In the genomic region with DNA sequence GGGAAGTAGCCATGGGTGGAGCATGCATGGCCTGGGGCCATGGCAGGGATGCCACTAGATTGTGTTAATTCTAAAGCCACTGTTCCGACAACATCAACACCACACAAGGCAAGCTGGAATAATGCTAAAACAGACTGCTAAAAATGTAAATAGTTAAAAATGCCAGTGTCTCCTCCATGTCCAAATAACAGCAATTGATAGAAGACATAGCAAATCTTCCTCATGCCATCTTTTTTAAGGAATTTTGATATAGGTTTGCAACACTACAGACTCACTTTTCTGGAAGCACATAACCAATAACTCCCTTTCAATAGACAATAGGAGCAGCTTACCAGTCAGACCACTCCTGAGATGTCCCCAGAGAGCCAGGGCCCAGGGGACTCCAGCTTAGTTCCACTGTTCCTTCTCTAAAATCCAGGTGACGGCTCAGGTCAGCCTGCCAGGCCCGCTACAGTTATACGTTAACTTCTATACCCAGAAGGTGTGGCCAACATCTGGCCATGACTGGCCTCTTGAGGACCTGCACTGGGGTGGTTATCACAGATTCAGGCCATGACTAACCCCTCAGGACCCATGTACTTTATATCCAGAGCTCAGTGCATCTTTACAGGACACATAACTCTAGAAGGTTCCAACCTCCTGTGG, we compare ENCODE assay signal across 9 cellular contexts. TPM values are rescaled to one million over a fixed set of nuclear protein-coding genes. Genes with fewer than 3 reads are reported as not detected.
A peak's percentile ranks its signal among the peaks of the same experiment; 100 is the strongest.
DNase-seq lines count a peak whose midpoint lies in the region; ATAC-seq and TF ChIP-seq lines count a peak whose summit lies in the region.
"Had no signal": no experiment of that assay in that cellular context is flagged by ENCODE, and none has a peak within 500 bp of the region (broad histone marks: within the 10 kb centered on the region; RNA-seq: fewer than 3 reads in every experiment).

No MANE protein-coding gene starts in this region.

- TF ChIP-seq RAD21 in HCT116 (IDR thresholded peaks at IDR 0.05; ENCODE audit: low read depth) = no peak

- H3K36me3 ChIP-seq in Caco-2 (ENCODE audit: control insufficient read depth, insufficient read depth, low read length) (peaks cover 11% of the 10 kb centered on the region), HCT116 (ENCODE audit: control insufficient read depth in 1 of 2, insufficient read depth in 2 of 2, low read length in 2 of 2) (peaks cover 13 to 34% of the 10 kb centered on the region in 2 experiments; a peak in 2 of 4 replicates)

- H3K9me3 ChIP-seq in Caco-2 = no peaks in the 10 kb centered on the region
- no peaks in the 10 kb centered on the region for H3K9me3 ChIP-seq in HCT116 (ENCODE audit: control insufficient read depth in 1 of 2, insufficient read depth in 1 of 2, low read depth in 1 of 2, low read length in 2 of 2)
- H3K9me3 ChIP-seq: stomach had no signal

- no peaks in the 10 kb centered on the region for H3K4me1 Mint-ChIP-seq in Caco-2 (ENCODE audit: low read depth, unreplicated experiment)
- peaks cover 15% of the 10 kb centered on the region for H3K4me1 Mint-ChIP-seq in dendritic cell treated with granulocyte-macrophage colony-stimulating factor and Interleukin-4, amounts not matched to agents 40 ng/mL and 50 ng/mL, for 4 days (ENCODE audit: low read depth)

- H3K9me2 ChIP-seq in HCT116 (ENCODE audit: insufficient read depth) = no peaks in the 10 kb centered on the region

- no peak overlapping the region for H3K4me3 Mint-ChIP-seq in Caco-2 (ENCODE audit: unreplicated experiment)
- no peak overlapping the region for H3K4me3 Mint-ChIP-seq in dendritic cell treated with granulocyte-macrophage colony-stimulating factor and Interleukin-4, amounts not matched to agents 40 ng/mL and 50 ng/mL, for 4 days
- H3K4me3 Mint-ChIP-seq: nephron had no signal

- BruUV-seq in Caco-2 (replicated peaks; lab: Mats Ljungman, UMichigan) (no TSS peak), HCT116 (replicated peaks; lab: Mats Ljungman, UMichigan) (TSS peak; percentile 8)

- H3K79me2 ChIP-seq in HCT116 (ENCODE audit: insufficient read depth, low read length) = peaks cover 28% of the 10 kb centered on the region

- RAD21 ChIA-PET in HCT116 (lab: Charles Lee; ENCODE audit: low non-redundant PET in 1 of 2, low total read pairs in 2 of 2, uncharacterized antibody in 2 of 2, unreplicated experiment in 2 of 2) = interaction anchor here in 1 of 2 experiments (1.1 kb wide), 1 partner anchor 41 kb away, joined by 4 read pairs; no protein-coding TSS in a partner anchor

- H3K27ac Mint-ChIP-seq in Caco-2 (ENCODE audit: unreplicated experiment) = peak overlapping the region; percentile 22
- peak overlapping the region; percentile 58 for H3K27ac Mint-ChIP-seq in dendritic cell treated with granulocyte-macrophage colony-stimulating factor and Interleukin-4, amounts not matched to agents 40 ng/mL and 50 ng/mL, for 4 days

- no peak for ATAC-seq in HCT116
- peak; percentile 13 for ATAC-seq in omental fat pad (ENCODE audit: low FRiP score)
- no peak for ATAC-seq in GM19463 (IDR thresholded peaks at IDR 0.05; ENCODE audit: unreplicated experiment)
- ATAC-seq in HG03342 (IDR thresholded peaks at IDR 0.05; ENCODE audit: unreplicated experiment) = no peak

- no peak for DNase-seq in Caco-2
- DNase-seq in HCT116 (ENCODE audit: low read depth, low spot score) = no peak
- DNase-seq in omental fat pad (ENCODE audit: low spot score) = no peak
- DNase-seq in germinal center (ENCODE audit: low spot score) = no peak

- H3K27me3 ChIP-seq in Caco-2 (replicated peaks; ENCODE audit: control insufficient read depth, insufficient read depth, low read length) = no peaks in the 10 kb centered on the region
- H3K27me3 ChIP-seq in HCT116 (ENCODE audit: insufficient read depth, low read length) = no peaks in the 10 kb centered on the region
- H3K27me3 ChIP-seq: stomach had no signal

- TF ChIP-seq POLR2A in HCT116 (IDR thresholded peaks at IDR 0.05; ENCODE audit: borderline replicate concordance, extremely low read depth, insufficient read depth, insufficient read length) = no peak

- no peak overlapping the region for H2AFZ ChIP-seq in HCT116 (ENCODE audit: low read depth, low read length, poor library complexity, severe bottlenecking)

- H3K9me3 Mint-ChIP-seq in Caco-2 (ENCODE audit: unreplicated experiment) = no peaks in the 10 kb centered on the region
- H3K9me3 Mint-ChIP-seq in dendritic cell treated with granulocyte-macrophage colony-stimulating factor and Interleukin-4, amounts not matched to agents 40 ng/mL and 50 ng/mL, for 4 days = no peaks in the 10 kb centered on the region
- H3K9me3 Mint-ChIP-seq: nephron had no signal

- peaks cover 73% of the 10 kb centered on the region for H3K36me3 Mint-ChIP-seq in Caco-2 (ENCODE audit: insufficient read depth, unreplicated experiment)
- H3K36me3 Mint-ChIP-seq in dendritic cell treated with granulocyte-macrophage colony-stimulating factor and Interleukin-4, amounts not matched to agents 40 ng/mL and 50 ng/mL, for 4 days (ENCODE audit: low read depth) = peaks cover 91% of the 10 kb centered on the region

- TF ChIP-seq CTCF in Caco-2 (IDR thresholded peaks at IDR 0.05; ENCODE audit: insufficient read depth in 1 of 2, low read depth in 1 of 2, low read length in 1 of 2, severe bottlenecking in 1 of 2, unreplicated experiment in 1 of 2) = no peak
- TF ChIP-seq CTCF in HCT116 (IDR thresholded peaks at IDR 0.05 in 2 of 3, conservative IDR thresholded peaks at IDR 0.05 in 1 of 3; ENCODE audit: borderline replicate concordance in 1 of 3, insufficient read depth in 1 of 3, low read depth in 2 of 3, low read length in 2 of 3) = no peak
- no peak for TF ChIP-seq CTCF in omental fat pad (IDR thresholded peaks at IDR 0.05)

- no peaks in the 10 kb centered on the region for H3K27me3 Mint-ChIP-seq in Caco-2 (ENCODE audit: insufficient read depth, unreplicated experiment)
- no peaks in the 10 kb centered on the region for H3K27me3 Mint-ChIP-seq in dendritic cell treated with granulocyte-macrophage colony-stimulating factor and Interleukin-4, amounts not matched to agents 40 ng/mL and 50 ng/mL, for 4 days

- intact Hi-C loops in Caco-2 (cut with micrococcal nuclease; ENCODE audit: unreplicated experiment) (loop anchor here (1.0 to 2.0 kb wide), 2 partner anchors 48 to 57 kb away; a partner anchor contains a TSS), HCT116 (cut with micrococcal nuclease) (loop anchor here (5.0 kb wide), 1 partner anchor 334 kb away; no protein-coding TSS in a partner anchor)
- intact Hi-C loops in dendritic cell treated with granulocyte-macrophage colony-stimulating factor and Interleukin-4, amounts not matched to agents 40 ng/mL and 50 ng/mL, for 4 days (cut with micrococcal nuclease) = no loop called here

- CTCF ChIA-PET in Caco-2 (lab: Charles Lee) = interaction anchor here (0.5 to 1.6 kb wide), 16 partner anchors 8 to 72 kb away, joined by 3 to 10 read pairs (median 4); a partner anchor contains a TSS
- CTCF ChIA-PET in HCT116 (lab: Charles Lee) = interaction anchor here (0.6 to 2.5 kb wide), 23 partner anchors 8 to 831 kb away, joined by 3 to 29 read pairs (median 3); a partner anchor contains a TSS

- H3K27ac ChIP-seq in HCT116 (ENCODE audit: low read depth, low read length) = no peak overlapping the region

- H3K4me2 ChIP-seq in HCT116 (ENCODE audit: low read length) = no peak overlapping the region

- H3K4me1 ChIP-seq in Caco-2 = no peaks in the 10 kb centered on the region
- H3K4me1 ChIP-seq in HCT116 (ENCODE audit: control insufficient read depth in 1 of 2, insufficient read depth in 2 of 2, low read length in 2 of 2) = peaks cover 0 to 7% of the 10 kb centered on the region in 2 experiments; a peak in 1 of 4 replicates

- no peaks in the 10 kb centered on the region for H4K20me1 ChIP-seq in HCT116 (ENCODE audit: insufficient read depth)

- no peak overlapping the region for H3K4me3 ChIP-seq in Caco-2 (ENCODE audit: low read depth, low read length)
- no peak overlapping the region for H3K4me3 ChIP-seq in HCT116 (replicated peaks in 1 of 2; ENCODE audit: low read depth in 1 of 2, low read length in 2 of 2)
- H3K4me3 ChIP-seq: stomach had no signal

- POLR2A ChIA-PET in Caco-2 (lab: Charles Lee) = interaction anchor here (1.0 kb wide), 1 partner anchor 49 kb away, joined by 8 read pairs; a partner anchor contains a TSS
- POLR2A ChIA-PET in HCT116 (lab: Charles Lee) = interaction anchor here (0.8 kb wide), 1 partner anchor 47 kb away, joined by 3 read pairs; no protein-coding TSS in a partner anchor

- H3K9ac ChIP-seq in HCT116 (ENCODE audit: low read length) = no peak overlapping the region

TF ChIP-seq in HCT116, 20 proteins besides CTCF, POLR2A, EP300 and RAD21 (continues in another document):
- TF ChIP-seq, protein P1, sequence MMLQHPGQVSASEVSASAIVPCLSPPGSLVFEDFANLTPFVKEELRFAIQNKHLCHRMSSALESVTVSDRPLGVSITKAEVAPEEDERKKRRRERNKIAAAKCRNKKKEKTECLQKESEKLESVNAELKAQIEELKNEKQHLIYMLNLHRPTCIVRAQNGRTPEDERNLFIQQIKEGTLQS (IDR thresholded peaks at IDR 0.05) = no peak
- TF ChIP-seq SRF (IDR thresholded peaks at IDR 0.05; ENCODE audit: low read depth) (no peak), YY1 (IDR thresholded peaks at IDR 0.05; ENCODE audit: extremely low read depth, insufficient replicate concordance, low read depth, low read length) (no peak), FOSL1 (IDR thresholded peaks at IDR 0.05; ENCODE audit: low read depth) (no peak), ZNF274 (IDR thresholded peaks at IDR 0.05; ENCODE audit: low read depth, low read length) (no peak), ZFX (IDR thresholded peaks at IDR 0.05) (no peak), ELF1 (IDR thresholded peaks at IDR 0.05; ENCODE audit: borderline replicate concordance, low read depth) (no peak), POLR2AphosphoS5 (IDR thresholded peaks at IDR 0.05; ENCODE audit: low read depth, low read length) (no peak), CBX3 (IDR thresholded peaks at IDR 0.05; ENCODE audit: low read depth) (no peak), SIN3A (IDR thresholded peaks at IDR 0.05; ENCODE audit: low read depth) (no peak), JUND (IDR thresholded peaks at IDR 0.05) (no peak), TCF7L2 (IDR thresholded peaks at IDR 0.05; ENCODE audit: borderline replicate concordance, extremely low read depth, insufficient read depth, insufficient read length) (no peak)
- TF ChIP-seq, protein P2, sequence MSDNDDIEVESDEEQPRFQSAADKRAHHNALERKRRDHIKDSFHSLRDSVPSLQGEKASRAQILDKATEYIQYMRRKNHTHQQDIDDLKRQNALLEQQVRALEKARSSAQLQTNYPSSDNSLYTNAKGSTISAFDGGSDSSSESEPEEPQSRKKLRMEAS (IDR thresholded peaks at IDR 0.05) = no peak

RNA-seq across cellular contexts. Expression of a gene that starts 20.3 kb away (rescaled TPM):
- total RNA-seq in Caco-2 (2022) = 138 and 149 TPM in 2 replicates
- total RNA-seq in HCT116 (2021; ENCODE audit: unreplicated experiment) = 87.4 TPM
- polyA plus RNA-seq in HCT116 (2012) = 153 and 183 TPM in 2 replicates
- total RNA-seq in omental fat pad = 100 to 1,000 TPM; 316 to 921 (median 720) TPM

RNA-seq across cellular contexts. Expression of a gene that starts 48.7 kb away (rescaled TPM):
- total RNA-seq in Caco-2 (2022) (69.8 and 72.0 TPM in 2 replicates), HCT116 (2021; ENCODE audit: unreplicated experiment) (66.7 TPM), omental fat pad (10 to 100 TPM; 36.4 to 64.0 (median 40.1) TPM)
- polyA plus RNA-seq in HCT116 (2012) = 33.0 and 41.0 TPM in 2 replicates
